Comparison of ENCODE assay signal across 1 cellular context in genomic region chr17:77258638-77259037, GRCh38.
A peak's percentile ranks its signal among the peaks of the same experiment; 100 is the strongest.
TF ChIP-seq lines count a peak whose summit lies in the region.

No MANE protein-coding gene starts in this region.

TF ChIP-seq in K562, 482 proteins besides CTCF, POLR2A, EP300 and RAD21 (continued from another document):
- TF ChIP-seq SFPQ (IDR thresholded peaks at IDR 0.05; ENCODE audit: low read depth, low read length) (no peak), EGR1 (conservative IDR thresholded peaks at IDR 0.05) (peak; percentile 39), E2F6 (IDR thresholded peaks at IDR 0.05; ENCODE audit: borderline replicate concordance in 1 of 2, extremely low read depth in 1 of 2, insufficient read depth in 1 of 2, insufficient read length in 1 of 2, low read depth in 1 of 2, low read length in 1 of 2, poor library complexity in 1 of 2, severe bottlenecking in 1 of 2) (peak in 1 of 2 experiments; percentile 21), CTBP1 (IDR thresholded peaks at IDR 0.05; ENCODE audit: borderline replicate concordance) (no peak), SMC3 (conservative IDR thresholded peaks at IDR 0.05; ENCODE audit: insufficient read depth, low read depth, low read length) (0 out of 2 replicates have a peak, but pooled peaks have one; percentile 3), CBX2 (IDR thresholded peaks at IDR 0.05; ENCODE audit: insufficient read depth, low read length, poor library complexity, severe bottlenecking) (no peak), ERF (CRISPR knock-in tag; IDR thresholded peaks at IDR 0.05) (no peak), ZBTB9 (CRISPR knock-in tag; IDR thresholded peaks at IDR 0.05) (no peak), ZNF318 (IDR thresholded peaks at IDR 0.05; ENCODE audit: borderline replicate concordance in 1 of 2, low read depth in 1 of 2) (no peak), ZNF212 (CRISPR knock-in tag; IDR thresholded peaks at IDR 0.05) (no peak), L3MBTL2 (IDR thresholded peaks at IDR 0.05) (peak; percentile 21; the same call in 1 of the 2 replicates)
- TF ChIP-seq, protein P1, sequence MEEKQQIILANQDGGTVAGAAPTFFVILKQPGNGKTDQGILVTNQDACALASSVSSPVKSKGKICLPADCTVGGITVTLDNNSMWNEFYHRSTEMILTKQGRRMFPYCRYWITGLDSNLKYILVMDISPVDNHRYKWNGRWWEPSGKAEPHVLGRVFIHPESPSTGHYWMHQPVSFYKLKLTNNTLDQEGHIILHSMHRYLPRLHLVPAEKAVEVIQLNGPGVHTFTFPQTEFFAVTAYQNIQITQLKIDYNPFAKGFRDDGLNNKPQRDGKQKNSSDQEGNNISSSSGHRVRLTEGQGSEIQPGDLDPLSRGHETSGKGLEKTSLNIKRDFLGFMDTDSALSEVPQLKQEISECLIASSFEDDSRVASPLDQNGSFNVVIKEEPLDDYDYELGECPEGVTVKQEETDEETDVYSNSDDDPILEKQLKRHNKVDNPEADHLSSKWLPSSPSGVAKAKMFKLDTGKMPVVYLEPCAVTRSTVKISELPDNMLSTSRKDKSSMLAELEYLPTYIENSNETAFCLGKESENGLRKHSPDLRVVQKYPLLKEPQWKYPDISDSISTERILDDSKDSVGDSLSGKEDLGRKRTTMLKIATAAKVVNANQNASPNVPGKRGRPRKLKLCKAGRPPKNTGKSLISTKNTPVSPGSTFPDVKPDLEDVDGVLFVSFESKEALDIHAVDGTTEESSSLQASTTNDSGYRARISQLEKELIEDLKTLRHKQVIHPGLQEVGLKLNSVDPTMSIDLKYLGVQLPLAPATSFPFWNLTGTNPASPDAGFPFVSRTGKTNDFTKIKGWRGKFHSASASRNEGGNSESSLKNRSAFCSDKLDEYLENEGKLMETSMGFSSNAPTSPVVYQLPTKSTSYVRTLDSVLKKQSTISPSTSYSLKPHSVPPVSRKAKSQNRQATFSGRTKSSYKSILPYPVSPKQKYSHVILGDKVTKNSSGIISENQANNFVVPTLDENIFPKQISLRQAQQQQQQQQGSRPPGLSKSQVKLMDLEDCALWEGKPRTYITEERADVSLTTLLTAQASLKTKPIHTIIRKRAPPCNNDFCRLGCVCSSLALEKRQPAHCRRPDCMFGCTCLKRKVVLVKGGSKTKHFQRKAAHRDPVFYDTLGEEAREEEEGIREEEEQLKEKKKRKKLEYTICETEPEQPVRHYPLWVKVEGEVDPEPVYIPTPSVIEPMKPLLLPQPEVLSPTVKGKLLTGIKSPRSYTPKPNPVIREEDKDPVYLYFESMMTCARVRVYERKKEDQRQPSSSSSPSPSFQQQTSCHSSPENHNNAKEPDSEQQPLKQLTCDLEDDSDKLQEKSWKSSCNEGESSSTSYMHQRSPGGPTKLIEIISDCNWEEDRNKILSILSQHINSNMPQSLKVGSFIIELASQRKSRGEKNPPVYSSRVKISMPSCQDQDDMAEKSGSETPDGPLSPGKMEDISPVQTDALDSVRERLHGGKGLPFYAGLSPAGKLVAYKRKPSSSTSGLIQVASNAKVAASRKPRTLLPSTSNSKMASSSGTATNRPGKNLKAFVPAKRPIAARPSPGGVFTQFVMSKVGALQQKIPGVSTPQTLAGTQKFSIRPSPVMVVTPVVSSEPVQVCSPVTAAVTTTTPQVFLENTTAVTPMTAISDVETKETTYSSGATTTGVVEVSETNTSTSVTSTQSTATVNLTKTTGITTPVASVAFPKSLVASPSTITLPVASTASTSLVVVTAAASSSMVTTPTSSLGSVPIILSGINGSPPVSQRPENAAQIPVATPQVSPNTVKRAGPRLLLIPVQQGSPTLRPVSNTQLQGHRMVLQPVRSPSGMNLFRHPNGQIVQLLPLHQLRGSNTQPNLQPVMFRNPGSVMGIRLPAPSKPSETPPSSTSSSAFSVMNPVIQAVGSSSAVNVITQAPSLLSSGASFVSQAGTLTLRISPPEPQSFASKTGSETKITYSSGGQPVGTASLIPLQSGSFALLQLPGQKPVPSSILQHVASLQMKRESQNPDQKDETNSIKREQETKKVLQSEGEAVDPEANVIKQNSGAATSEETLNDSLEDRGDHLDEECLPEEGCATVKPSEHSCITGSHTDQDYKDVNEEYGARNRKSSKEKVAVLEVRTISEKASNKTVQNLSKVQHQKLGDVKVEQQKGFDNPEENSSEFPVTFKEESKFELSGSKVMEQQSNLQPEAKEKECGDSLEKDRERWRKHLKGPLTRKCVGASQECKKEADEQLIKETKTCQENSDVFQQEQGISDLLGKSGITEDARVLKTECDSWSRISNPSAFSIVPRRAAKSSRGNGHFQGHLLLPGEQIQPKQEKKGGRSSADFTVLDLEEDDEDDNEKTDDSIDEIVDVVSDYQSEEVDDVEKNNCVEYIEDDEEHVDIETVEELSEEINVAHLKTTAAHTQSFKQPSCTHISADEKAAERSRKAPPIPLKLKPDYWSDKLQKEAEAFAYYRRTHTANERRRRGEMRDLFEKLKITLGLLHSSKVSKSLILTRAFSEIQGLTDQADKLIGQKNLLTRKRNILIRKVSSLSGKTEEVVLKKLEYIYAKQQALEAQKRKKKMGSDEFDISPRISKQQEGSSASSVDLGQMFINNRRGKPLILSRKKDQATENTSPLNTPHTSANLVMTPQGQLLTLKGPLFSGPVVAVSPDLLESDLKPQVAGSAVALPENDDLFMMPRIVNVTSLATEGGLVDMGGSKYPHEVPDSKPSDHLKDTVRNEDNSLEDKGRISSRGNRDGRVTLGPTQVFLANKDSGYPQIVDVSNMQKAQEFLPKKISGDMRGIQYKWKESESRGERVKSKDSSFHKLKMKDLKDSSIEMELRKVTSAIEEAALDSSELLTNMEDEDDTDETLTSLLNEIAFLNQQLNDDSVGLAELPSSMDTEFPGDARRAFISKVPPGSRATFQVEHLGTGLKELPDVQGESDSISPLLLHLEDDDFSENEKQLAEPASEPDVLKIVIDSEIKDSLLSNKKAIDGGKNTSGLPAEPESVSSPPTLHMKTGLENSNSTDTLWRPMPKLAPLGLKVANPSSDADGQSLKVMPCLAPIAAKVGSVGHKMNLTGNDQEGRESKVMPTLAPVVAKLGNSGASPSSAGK (IDR thresholded peaks at IDR 0.05) = peak; percentile 20; the same call in 1 of the 2 replicates
